Comparison of ENCODE assay signal across 10 cellular contexts in the genomic region with DNA sequence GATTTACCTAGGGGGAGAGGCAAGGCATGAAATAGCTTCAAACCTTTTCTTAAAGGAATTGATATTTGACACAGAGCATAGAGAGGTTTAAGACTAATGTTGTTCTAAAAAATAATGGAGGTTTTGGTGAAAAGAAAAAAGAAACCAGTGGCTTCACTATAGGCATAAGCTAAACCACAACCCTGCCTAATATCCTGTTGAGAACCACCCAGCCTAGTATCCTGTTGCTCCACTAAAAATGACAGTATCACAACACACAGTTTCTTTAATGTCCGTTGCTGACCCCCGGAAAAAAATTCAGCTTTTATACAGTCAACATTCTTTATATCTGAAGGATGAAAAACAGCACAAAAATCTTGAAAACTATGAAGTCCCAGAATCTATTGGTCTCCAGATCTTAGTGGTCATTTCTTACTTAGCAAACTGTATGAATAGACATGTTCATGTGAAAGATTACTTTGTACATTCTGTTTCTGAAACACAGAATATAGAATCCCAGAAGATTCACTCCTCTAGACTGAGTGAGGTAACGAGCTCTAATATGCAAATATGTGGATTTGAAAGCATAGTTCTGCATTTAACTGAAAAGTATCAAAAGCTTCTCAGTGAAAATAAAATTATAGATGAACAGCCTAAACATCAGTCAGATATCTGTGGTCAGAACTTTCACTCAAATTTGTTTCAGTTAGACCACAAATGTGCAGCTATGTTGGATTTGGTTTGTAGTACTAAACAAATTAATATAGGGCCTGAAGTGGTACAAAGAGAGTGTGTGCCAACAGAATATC. TPM values are rescaled to one million over a fixed set of nuclear protein-coding genes. Genes with fewer than 3 reads are reported as not detected.
DNase-seq lines count a peak whose midpoint lies in the region; ATAC-seq and TF ChIP-seq lines count a peak whose summit lies in the region.
"Had no signal": no experiment of that assay in that cellular context is flagged by ENCODE, and none has a peak within 500 bp of the region (broad histone marks: within the 10 kb centered on the region; RNA-seq: fewer than 3 reads in every experiment).

No MANE protein-coding gene starts in this region.

- no peak overlapping the region for H3K27ac ChIP-seq in colonic mucosa
- H3K27ac ChIP-seq: SJSA1 had no signal

- CTCF ChIA-PET in GM10248 (lab: Yijun Ruan, JAX), result interaction anchor here (1.0 to 2.1 kb wide), 8 partner anchors 12 to 237 kb away, joined by 3 to 9 read pairs (median 4); no protein-coding TSS in a partner anchor

- H3K9me3 Mint-ChIP-seq in activated T-helper 1 cell treated with anti-CD3 and anti-CD28 coated beads, Interleukin-12 subunit alpha, Interleukin-12 subunit beta, Interleukin-2, Interleukin-4 antibody, amounts not matched to agents 30 ng/mL and 10 ng/mL and 1 ng/mL, durations not matched to agents 14 hours and 24 hours and 36 hours, result no peaks in the 10 kb centered on the region

- H3K4me3 ChIP-seq in colonic mucosa, result no peak overlapping the region
- H3K4me3 ChIP-seq: SJSA1 had no signal

- POLR2A ChIA-PET in GM10248 (lab: Yijun Ruan, JAX), result interaction anchor here (0.7 kb wide), 1 partner anchor 43 kb away, joined by 3 read pairs; no protein-coding TSS in a partner anchor

- H3K27me3 ChIP-seq in colonic mucosa, result no peaks in the 10 kb centered on the region
- H3K27me3 ChIP-seq: SJSA1 had no signal

- ATAC-seq in GM19452 (IDR thresholded peaks at IDR 0.05; ENCODE audit: unreplicated experiment), result peak; percentile 93
- ATAC-seq in HG03095 (IDR thresholded peaks at IDR 0.05; ENCODE audit: unreplicated experiment), result peak; percentile 84

- no peaks in the 10 kb centered on the region for H3K27me3 Mint-ChIP-seq in activated T-helper 1 cell treated with anti-CD3 and anti-CD28 coated beads, Interleukin-12 subunit alpha, Interleukin-12 subunit beta, Interleukin-2, Interleukin-4 antibody, amounts not matched to agents 30 ng/mL and 10 ng/mL and 1 ng/mL, durations not matched to agents 14 hours and 24 hours and 36 hours (ENCODE audit: insufficient read depth)

- H3K27ac Mint-ChIP-seq in activated T-helper 1 cell treated with anti-CD3 and anti-CD28 coated beads, Interleukin-12 subunit alpha, Interleukin-12 subunit beta, Interleukin-2, Interleukin-4 antibody, amounts not matched to agents 30 ng/mL and 10 ng/mL and 1 ng/mL, durations not matched to agents 14 hours and 24 hours and 36 hours, result no peak overlapping the region

- no peaks in the 10 kb centered on the region for H3K9me3 ChIP-seq in colonic mucosa
- H3K9me3 ChIP-seq: SJSA1 had no signal

- peaks cover 26% of the 10 kb centered on the region for H3K4me1 Mint-ChIP-seq in activated T-helper 1 cell treated with anti-CD3 and anti-CD28 coated beads, Interleukin-12 subunit alpha, Interleukin-12 subunit beta, Interleukin-2, Interleukin-4 antibody, amounts not matched to agents 30 ng/mL and 10 ng/mL and 1 ng/mL, durations not matched to agents 14 hours and 24 hours and 36 hours (ENCODE audit: low read depth)

- H3K9ac ChIP-seq in colonic mucosa (ENCODE audit: low read depth in 2 of 2, low read length in 2 of 2), result no peak overlapping the region

- peaks cover 12% of the 10 kb centered on the region for H3K36me3 Mint-ChIP-seq in activated T-helper 1 cell treated with anti-CD3 and anti-CD28 coated beads, Interleukin-12 subunit alpha, Interleukin-12 subunit beta, Interleukin-2, Interleukin-4 antibody, amounts not matched to agents 30 ng/mL and 10 ng/mL and 1 ng/mL, durations not matched to agents 14 hours and 24 hours and 36 hours (ENCODE audit: low read depth)

- intact Hi-C loops in activated T-helper 1 cell treated with anti-CD3 and anti-CD28 coated beads, Interleukin-12 subunit alpha, Interleukin-12 subunit beta, Interleukin-2, Interleukin-4 antibody, amounts not matched to agents 30 ng/mL and 10 ng/mL and 1 ng/mL, durations not matched to agents 14 hours and 24 hours and 36 hours (cut with micrococcal nuclease), result no loop called here
- intact Hi-C loops in colonic mucosa (cut with DNase I), result no loop called here

- peak; percentile 4 for DNase-seq in GM10248 (ENCODE audit: extremely low spot score)
- no peak for DNase-seq in activated T-helper 1 cell treated with anti-CD3 and anti-CD28 coated beads, Interleukin-12 subunit alpha, Interleukin-12 subunit beta, Interleukin-2, Interleukin-4 antibody, amounts not matched to agents 30 ng/mL and 10 ng/mL and 1 ng/mL, durations not matched to agents 14 hours and 24 hours and 36 hours (ENCODE audit: low spot score)
- no peak for DNase-seq in colonic mucosa
- no peak for DNase-seq in activated gamma-delta T cell (lab: John Stamatoyannopoulos, UW)
- no peak for DNase-seq in NCI-H748 treated with DMSO at 0.1 percent for 48 hours (lab: John Stamatoyannopoulos, UW)
- DNase-seq in NCI-H345 treated with DMSO at 0.1 percent for 48 hours (lab: John Stamatoyannopoulos, UW; ENCODE audit: unreplicated experiment), result no peak

- no peaks in the 10 kb centered on the region for H3K4me1 ChIP-seq in colonic mucosa
- H3K4me1 ChIP-seq: SJSA1 had no signal

- no peaks in the 10 kb centered on the region for H3K36me3 ChIP-seq in colonic mucosa
- H3K36me3 ChIP-seq: SJSA1 had no signal

- H3K4me3 Mint-ChIP-seq in activated T-helper 1 cell treated with anti-CD3 and anti-CD28 coated beads, Interleukin-12 subunit alpha, Interleukin-12 subunit beta, Interleukin-2, Interleukin-4 antibody, amounts not matched to agents 30 ng/mL and 10 ng/mL and 1 ng/mL, durations not matched to agents 14 hours and 24 hours and 36 hours, result peak overlapping the region; percentile 35

- TF ChIP-seq CTCF in GM10248 (IDR thresholded peaks at IDR 0.05; ENCODE audit: control extremely low read depth, extremely low read depth, low read depth, missing control alignments) (no peak), colonic mucosa (IDR thresholded peaks at IDR 0.05) (no peak)

RNA-seq across cellular contexts. Expression of a gene that starts 40.5 kb away (rescaled TPM):
- total RNA-seq in activated T-helper 1 cell treated with anti-CD3 and anti-CD28 coated beads, Interleukin-12 subunit alpha, Interleukin-12 subunit beta, Interleukin-2, Interleukin-4 antibody, amounts not matched to agents 30 ng/mL and 10 ng/mL and 1 ng/mL, durations not matched to agents 14 hours and 24 hours and 36 hours, result 8.6 and 8.7 TPM in 2 replicates
- total RNA-seq in colonic mucosa, result 10 to 100 TPM; 14.9 to 27.4 TPM

RNA-seq across cellular contexts. Expression of a gene that starts 52.4 kb away (rescaled TPM):
- total RNA-seq in activated T-helper 1 cell treated with anti-CD3 and anti-CD28 coated beads, Interleukin-12 subunit alpha, Interleukin-12 subunit beta, Interleukin-2, Interleukin-4 antibody, amounts not matched to agents 30 ng/mL and 10 ng/mL and 1 ng/mL, durations not matched to agents 14 hours and 24 hours and 36 hours, result 8.0 and 8.2 TPM in 2 replicates
- 1 to 10 TPM in 1 of 2 donors, under 1 TPM in 1; 0.35 to 1.2 TPM for total RNA-seq in colonic mucosa
- total RNA-seq: renal cortical epithelial cell had no signal
